In the genomic region with DNA sequence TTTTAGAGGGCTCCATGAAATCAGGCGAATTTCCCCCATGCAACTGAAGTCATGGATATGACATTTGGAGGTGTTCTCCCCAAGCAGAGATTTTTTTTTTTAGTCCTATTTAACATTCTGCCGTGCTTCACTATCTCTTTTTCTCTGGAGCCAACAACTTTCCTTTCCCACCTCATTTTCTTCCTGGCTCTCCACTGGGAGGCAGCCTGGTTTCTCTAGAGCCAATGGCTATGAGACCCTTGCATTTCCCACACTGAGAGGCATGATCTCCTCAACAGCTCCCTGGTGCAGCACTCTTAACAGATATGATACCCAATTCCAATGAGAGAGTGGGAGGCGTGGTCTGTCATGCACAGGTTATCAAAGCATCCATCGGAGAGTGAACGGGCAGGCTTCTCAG, we compare ENCODE assay signal across 17 cellular contexts.
"Had no signal": no experiment of that assay in that cellular context is flagged by ENCODE, and none has a peak within 500 bp of the region (broad histone marks: within the 10 kb centered on the region; RNA-seq: fewer than 3 reads in every experiment).

No MANE protein-coding gene starts in this region.

- H3K4me1 ChIP-seq: esophagus squamous epithelium, foreskin keratinocyte, suprapubic skin had no signal

- H3K36me3 ChIP-seq: esophagus squamous epithelium, suprapubic skin had no signal

- DNase-seq: activated CD4-positive, alpha-beta memory T cell treated with anti-CD3 and anti-CD28 coated beads, Interleukin-2, amount 10 ng/mL, durations not matched to agents 7 days and 5 days; activated CD4-positive, alpha-beta T cell treated with anti-CD3 and anti-CD28 coated beads for 36 hours; activated CD8-positive, alpha-beta memory T cell treated with anti-CD3 and anti-CD28 coated beads, Interleukin-2, amount 50 U/mL, for 4 hours; activated naive CD4-positive, alpha-beta T cell; activated T-cell treated with anti-CD3 and anti-CD28 coated beads, Interleukin-2, amount 50 U/mL, for 72 hours; aorta; esophagus squamous epithelium; head of caudate nucleus; kidney; left ventricle myocardium superior; stimulated activated CD4-positive, alpha-beta T cell treated with anti-CD3 and anti-CD28 coated beads, Interleukin-12 subunit alpha, Interleukin-12 subunit beta, amount 100 ng/mL, for 4 hours; stimulated activated naive CD4-positive, alpha-beta T cell treated with Interleukin-2 at 50 U/mL for 16 hours; T1000 had no signal

- FAIRE-seq: bronchial epithelial cell, kidney had no signal

- ATAC-seq: activated CD4-positive, alpha-beta T cell treated with anti-CD3 and anti-CD28 coated beads for 36 hours; activated T-cell treated with anti-CD3 and anti-CD28 coated beads, Interleukin-2, amount 50 U/mL, for 72 hours; foreskin keratinocyte; left ventricle myocardium superior had no signal

- H3K4me3 ChIP-seq: esophagus squamous epithelium, suprapubic skin had no signal

- H3K27me3 ChIP-seq: esophagus squamous epithelium, foreskin keratinocyte, suprapubic skin had no signal

- H3K9me3 ChIP-seq: esophagus squamous epithelium, suprapubic skin had no signal

- H3K27ac ChIP-seq: esophagus squamous epithelium, foreskin keratinocyte, suprapubic skin, VCaP had no signal
